In genomic region chr6:5425797-5426196, GRCh38 we compare ENCODE assay signal across 28 cellular contexts.
"Had no signal": no experiment of that assay in that cellular context is flagged by ENCODE, and none has a peak within 500 bp of the region (broad histone marks: within the 10 kb centered on the region; RNA-seq: fewer than 3 reads in every experiment).

No MANE protein-coding gene starts in this region.

- DNase-seq: activated B cell treated with CpG ODN at 0.5 μM for 24 hours; activated CD4-positive, alpha-beta memory T cell treated with anti-CD3 and anti-CD28 coated beads for 36 hours; activated CD4-positive, alpha-beta T cell treated with anti-CD3 and anti-CD28 coated beads for 4 hours; activated CD4-positive, alpha-beta T cell treated with anti-CD3 and anti-CD28 coated beads, Interleukin-2, amount 10 ng/mL, durations not matched to agents 24 days and 14 days; activated CD4-positive, alpha-beta T cell treated with anti-CD3 and anti-CD28 coated beads, Interleukin-2, amount 50 U/mL, for 1 hour; activated CD4-positive, alpha-beta T cell treated with anti-CD3 and anti-CD28 coated beads, Interleukin-2, amount 50 U/mL, for 4 hours; activated CD4-positive, CD25-positive, alpha-beta regulatory T cell treated with anti-CD3 and anti-CD28 coated beads, Interleukin-2, amount 50 U/mL, for 72 hours; activated CD8-positive, alpha-beta memory T cell treated with anti-CD3 and anti-CD28 coated beads, Interleukin-2, amount 50 U/mL, for 4 hours; activated CD8-positive, alpha-beta T cell treated with anti-CD3 and anti-CD28 coated beads for 36 hours; activated effector memory CD4-positive, alpha-beta T cell treated with Interleukin-2 at 50 U/mL for 16 hours; activated gamma-delta T cell; activated naive CD4-positive, alpha-beta T cell treated with anti-CD3 and anti-CD28 coated beads, Interleukin-2, amount 10 ng/mL, durations not matched to agents 7 days and 5 days; activated naive CD4-positive, alpha-beta T cell treated with Interleukin-2 at 50 U/mL for 16 hours; activated naive CD8-positive, alpha-beta T cell treated with anti-CD3 and anti-CD28 coated beads, Interleukin-2, amount 10 ng/mL, durations not matched to agents 7 days and 5 days; activated naive CD8-positive, alpha-beta T cell treated with anti-CD3 and anti-CD28 coated beads, Interleukin-2, amount 50 U/mL, for 24 hours; activated T-cell treated with anti-CD3 and anti-CD28 coated beads for 4 hours; activated T-cell treated with anti-CD3 and anti-CD28 coated beads, Interleukin-2, amount 50 U/mL, for 24 hours; activated T-cell treated with anti-CD3 and anti-CD28 coated beads, Interleukin-2, amount 50 U/mL, for 48 hours; amygdala; anterior cingulate cortex; caudate nucleus; cerebellar nuclear complex; colonic mucosa; T-helper 2 cell; T-helper 9 cell had no signal

- H3K27me3 ChIP-seq: ascending aorta, cardiac muscle cell, colonic mucosa had no signal

- H3K4me3 ChIP-seq: ascending aorta, cardiac muscle cell, colonic mucosa had no signal

- H3K9me3 ChIP-seq: ascending aorta, colonic mucosa had no signal

- H3K4me1 ChIP-seq: ascending aorta, colonic mucosa had no signal

- ATAC-seq: activated CD8-positive, alpha-beta T cell treated with anti-CD3 and anti-CD28 coated beads for 36 hours; activated naive CD8-positive, alpha-beta T cell treated with anti-CD3 and anti-CD28 coated beads, Interleukin-2, amount 50 U/mL, for 24 hours had no signal

- H3K27ac ChIP-seq: ascending aorta, cardiac muscle cell, colonic mucosa, VCaP had no signal

- H3K36me3 ChIP-seq: ascending aorta, cardiac muscle cell, colonic mucosa had no signal
